Comparison of ENCODE assay signal across 12 cellular contexts in genomic region chr20:51354769-51355319, GRCh38.
DNase-seq lines count a peak whose midpoint lies in the region; ATAC-seq, FAIRE-seq and TF ChIP-seq lines count a peak whose summit lies in the region.
"Had no signal": no experiment of that assay in that cellular context is flagged by ENCODE, and none has a peak within 500 bp of the region (broad histone marks: within the 10 kb centered on the region; RNA-seq: fewer than 3 reads in every experiment).

No MANE protein-coding gene starts in this region.

- H3K36me3 ChIP-seq in skeletal muscle satellite cell (ENCODE audit: insufficient read depth, low read length): no peaks in the 10 kb centered on the region

- no peak overlapping the region for H3K4me3 ChIP-seq in skeletal muscle satellite cell (ENCODE audit: low read length)

- 0 out of 2 replicates have a peak, but pooled peaks have one; percentile 11 for TF ChIP-seq POLR2A in H54 (IDR thresholded peaks at IDR 0.05; ENCODE audit: low read depth, low read length)

- peak overlapping the region; percentile 80 for H3K9ac ChIP-seq in skeletal muscle satellite cell (ENCODE audit: low read depth, low read length)

- H3K9me3 ChIP-seq in skeletal muscle satellite cell (replicated peaks; ENCODE audit: low read length): no peaks in the 10 kb centered on the region

- H3K27me3 ChIP-seq in skeletal muscle satellite cell (ENCODE audit: control insufficient read depth, insufficient read depth, low read length): no peaks in the 10 kb centered on the region

- peaks cover 67% of the 10 kb centered on the region for H3K4me1 ChIP-seq in skeletal muscle satellite cell (ENCODE audit: control insufficient read depth, insufficient read depth, low read length)

- DNase-seq in H54 (ENCODE audit: insufficient read length, low spot score): peak; percentile 71
- DNase-seq in NCI-H69 (lab: John Stamatoyannopoulos, UW): peak; percentile 32
- DNase-seq in dermis blood vessel endothelial cell: peak; percentile 70
- DNase-seq in activated CD4-positive, alpha-beta T cell treated with anti-CD3 and anti-CD28 coated beads, Interleukin-2, amount 50 U/mL, for 4 hours: no peak
- DNase-seq in 8988T: no peak
- DNase-seq: erythroblast, NCI-H1436 treated with DMSO at 0.1 percent for 48 hours, nucleus accumbens had no signal

- peak overlapping the region; percentile 50 for H3K4me2 ChIP-seq in skeletal muscle satellite cell (ENCODE audit: low read length)

- FAIRE-seq in H54 (lab: Jason Lieb, UNC): no peak
- FAIRE-seq: islet of Langerhans had no signal

- ATAC-seq in GM21737 (IDR thresholded peaks at IDR 0.05; ENCODE audit: unreplicated experiment): no peak
- ATAC-seq: Right ventricle myocardium inferior had no signal

Comparison
In these comparisons a context has a peak if more than half of its experiments do, and no peak if none do; other contexts are left out.
1. DNase-seq: peak in H54 (single experiment), NCI-H69 (single experiment) and dermis blood vessel endothelial cell (single experiment); none in activated CD4-positive, alpha-beta T cell treated with anti-CD3 and anti-CD28 coated beads, Interleukin-2, amount 50 U/mL, for 4 hours (0 of 2) and 8988T (single experiment).